Comparison of ENCODE assay signal across 10 cellular contexts in genomic region chr19:57465680-57466381, GRCh38. TPM values are rescaled to one million over a fixed set of nuclear protein-coding genes. Genes with fewer than 3 reads are reported as not detected.
DNase-seq lines count a peak whose midpoint lies in the region; ATAC-seq and TF ChIP-seq lines count a peak whose summit lies in the region.
"Had no signal": no experiment of that assay in that cellular context is flagged by ENCODE, and none has a peak within 500 bp of the region (broad histone marks: within the 10 kb centered on the region; RNA-seq: fewer than 3 reads in every experiment).

No MANE protein-coding gene starts in this region.

- no peak for TF ChIP-seq POLR2A in esophagus muscularis mucosa (IDR thresholded peaks at IDR 0.05; ENCODE audit: low read depth)

- H3K27ac ChIP-seq in esophagus muscularis mucosa (replicated peaks in 1 of 4): no peak overlapping the region

- peak; percentile 77 for DNase-seq in ELR (ENCODE audit: low read depth)
- peak; percentile 41 for DNase-seq in LHCN-M2 (ENCODE audit: low read depth)
- DNase-seq in activated CD4-positive, alpha-beta T cell treated with anti-CD3 and anti-CD28 coated beads, Interleukin-2, amount 10 ng/mL, durations not matched to agents 24 days and 14 days: peak; percentile 80
- no peak for DNase-seq in left colon
- no peak for DNase-seq in nephron progenitor cell
- no peak for DNase-seq in esophagus muscularis mucosa (ENCODE audit: extremely low spot score)
- no peak for DNase-seq in GM19238 (ENCODE audit: insufficient read length, low spot score)
- DNase-seq: activated B cell treated with CpG ODN at 0.5 μM for 24 hours; naive thymus-derived CD8-positive, alpha-beta T cell had no signal

- intact Hi-C loops in activated CD4-positive, alpha-beta T cell treated with anti-CD3 and anti-CD28 coated beads, Interleukin-2, amount 10 ng/mL, durations not matched to agents 24 days and 14 days (cut with micrococcal nuclease): no loop called here
- intact Hi-C loops in left colon (cut with DNase I, micrococcal nuclease): no loop called here
- intact Hi-C loops in esophagus muscularis mucosa (cut with DNase I): no loop called here

- H3K36me3 ChIP-seq in esophagus muscularis mucosa: peaks cover 4 to 32% (median 18%) of the 10 kb centered on the region in 4 donors

- no peak for TF ChIP-seq CTCF in nephron progenitor cell (IDR thresholded peaks at IDR 0.05)
- no peak for TF ChIP-seq CTCF in esophagus muscularis mucosa (IDR thresholded peaks at IDR 0.05)

- H3K27me3 Mint-ChIP-seq in activated CD4-positive, alpha-beta T cell treated with anti-CD3 and anti-CD28 coated beads, Interleukin-2, amount 10 ng/mL, durations not matched to agents 24 days and 14 days: no peaks in the 10 kb centered on the region
- peaks cover 4% of the 10 kb centered on the region for H3K27me3 Mint-ChIP-seq in nephron progenitor cell (ENCODE audit: low read depth, poor library complexity)
- H3K27me3 Mint-ChIP-seq: activated B cell treated with CpG ODN at 0.5 μM for 24 hours; naive thymus-derived CD8-positive, alpha-beta T cell had no signal

- no peak overlapping the region for H3K27ac Mint-ChIP-seq in activated CD4-positive, alpha-beta T cell treated with anti-CD3 and anti-CD28 coated beads, Interleukin-2, amount 10 ng/mL, durations not matched to agents 24 days and 14 days
- no peak overlapping the region for H3K27ac Mint-ChIP-seq in nephron progenitor cell
- H3K27ac Mint-ChIP-seq: activated B cell treated with CpG ODN at 0.5 μM for 24 hours; naive thymus-derived CD8-positive, alpha-beta T cell had no signal

- H3K36me3 Mint-ChIP-seq in activated CD4-positive, alpha-beta T cell treated with anti-CD3 and anti-CD28 coated beads, Interleukin-2, amount 10 ng/mL, durations not matched to agents 24 days and 14 days (ENCODE audit: low read depth): peaks cover 3% of the 10 kb centered on the region
- H3K36me3 Mint-ChIP-seq in nephron progenitor cell (ENCODE audit: low read depth): peaks cover 83% of the 10 kb centered on the region

- 83% methylated on average over 5 of the region's 5 CpGs for WGBS in esophagus muscularis mucosa

- peak; percentile 77 for ATAC-seq in left colon
- ATAC-seq in HG03159 (IDR thresholded peaks at IDR 0.05; ENCODE audit: unreplicated experiment): no peak

- peaks cover 2 to 99% (median 84%) of the 10 kb centered on the region in 4 donors for H3K9me3 ChIP-seq in esophagus muscularis mucosa

- H3K4me3 Mint-ChIP-seq in activated CD4-positive, alpha-beta T cell treated with anti-CD3 and anti-CD28 coated beads, Interleukin-2, amount 10 ng/mL, durations not matched to agents 24 days and 14 days: no peak overlapping the region
- H3K4me3 Mint-ChIP-seq in nephron progenitor cell: no peak overlapping the region
- H3K4me3 Mint-ChIP-seq: activated B cell treated with CpG ODN at 0.5 μM for 24 hours; naive thymus-derived CD8-positive, alpha-beta T cell had no signal

- no peak overlapping the region for H3K4me3 ChIP-seq in esophagus muscularis mucosa

- H3K9me3 Mint-ChIP-seq in activated CD4-positive, alpha-beta T cell treated with anti-CD3 and anti-CD28 coated beads, Interleukin-2, amount 10 ng/mL, durations not matched to agents 24 days and 14 days: peaks cover 12% of the 10 kb centered on the region
- H3K9me3 Mint-ChIP-seq in nephron progenitor cell: peaks cover 90% of the 10 kb centered on the region

- no peaks in the 10 kb centered on the region for H3K4me1 Mint-ChIP-seq in activated CD4-positive, alpha-beta T cell treated with anti-CD3 and anti-CD28 coated beads, Interleukin-2, amount 10 ng/mL, durations not matched to agents 24 days and 14 days
- no peaks in the 10 kb centered on the region for H3K4me1 Mint-ChIP-seq in nephron progenitor cell
- H3K4me1 Mint-ChIP-seq: activated B cell treated with CpG ODN at 0.5 μM for 24 hours; naive thymus-derived CD8-positive, alpha-beta T cell had no signal

- no peak for TF ChIP-seq EP300 in esophagus muscularis mucosa (IDR thresholded peaks at IDR 0.05)

- no peaks in the 10 kb centered on the region for H3K27me3 ChIP-seq in esophagus muscularis mucosa

- no peaks in the 10 kb centered on the region for H3K4me1 ChIP-seq in esophagus muscularis mucosa

RNA-seq across cellular contexts. Expression of gene VN1R1, which starts 8.9 kb away (rescaled TPM):
- total RNA-seq in LHCN-M2 (2014; rRNA removed) (0.13 and 0.98 TPM in 2 replicates), left colon (under 1 TPM; 0.37 to 0.50 TPM), esophagus muscularis mucosa (1 to 10 TPM in 3 of 4 donors, under 1 TPM in 1; 0.65 to 1.8 (median 1.3) TPM)
- 0.22 TPM for polyA plus RNA-seq in LHCN-M2 (2012)
- total RNA-seq in activated CD4-positive, alpha-beta T cell treated with anti-CD3 and anti-CD28 coated beads, Interleukin-2, amount 10 ng/mL, durations not matched to agents 24 days and 14 days: not detected in 2 replicates

RNA-seq across cellular contexts. Expression of gene ZNF772, which starts 11.5 kb away (rescaled TPM):
- total RNA-seq in LHCN-M2 (2014; rRNA removed) (11.1 and 17.9 TPM in 2 replicates), left colon (1 to 10 TPM; 3.2 to 3.8 TPM), esophagus muscularis mucosa (10 to 100 TPM in 1 of 4 donors, 1 to 10 TPM in 3; 7.1 to 11.5 (median 9.0) TPM)
- polyA plus RNA-seq in LHCN-M2 (2012): 3.0 TPM
- 2.5 and 2.8 TPM in 2 replicates for total RNA-seq in activated CD4-positive, alpha-beta T cell treated with anti-CD3 and anti-CD28 coated beads, Interleukin-2, amount 10 ng/mL, durations not matched to agents 24 days and 14 days

RNA-seq across cellular contexts. Expression of gene ZNF419, which starts 21.7 kb away (rescaled TPM):
- total RNA-seq in LHCN-M2 (2014; rRNA removed): 9.2 and 26.0 TPM in 2 replicates
- 4.4 TPM for polyA plus RNA-seq in LHCN-M2 (2012)
- 4.6 and 4.9 TPM in 2 replicates for total RNA-seq in activated CD4-positive, alpha-beta T cell treated with anti-CD3 and anti-CD28 coated beads, Interleukin-2, amount 10 ng/mL, durations not matched to agents 24 days and 14 days
- 1 to 10 TPM; 3.2 to 4.0 TPM for total RNA-seq in left colon
- 10 to 100 TPM in 2 of 4 donors, 1 to 10 TPM in 2; 9.3 to 17.8 (median 12.4) TPM for total RNA-seq in esophagus muscularis mucosa

RNA-seq across cellular contexts. Expression of gene ZNF749, which starts 30.7 kb away (rescaled TPM):
- total RNA-seq in LHCN-M2 (2014; rRNA removed): 8.8 TPM in 2 replicates
- 7.4 TPM for polyA plus RNA-seq in LHCN-M2 (2012)
- 22.5 and 26.5 TPM in 2 replicates for total RNA-seq in activated CD4-positive, alpha-beta T cell treated with anti-CD3 and anti-CD28 coated beads, Interleukin-2, amount 10 ng/mL, durations not matched to agents 24 days and 14 days
- total RNA-seq in left colon: 1 to 10 TPM; 7.3 to 8.3 TPM
- total RNA-seq in esophagus muscularis mucosa: 1 to 10 TPM; 2.5 to 6.4 (median 4.6) TPM

RNA-seq across cellular contexts. Expression of gene ZNF773, which starts 33.9 kb away (rescaled TPM):
- total RNA-seq in LHCN-M2 (2014; rRNA removed): 6.3 and 11.3 TPM in 2 replicates
- 3.6 TPM for polyA plus RNA-seq in LHCN-M2 (2012)
- 4.9 and 5.1 TPM in 2 replicates for total RNA-seq in activated CD4-positive, alpha-beta T cell treated with anti-CD3 and anti-CD28 coated beads, Interleukin-2, amount 10 ng/mL, durations not matched to agents 24 days and 14 days
- 1 to 10 TPM; 2.6 to 5.0 TPM for total RNA-seq in left colon
- 10 to 100 TPM in 3 of 4 donors, 1 to 10 TPM in 1; 7.1 to 18.9 (median 16.6) TPM for total RNA-seq in esophagus muscularis mucosa

Comparison
In these comparisons a context has a peak if more than half of its experiments do, and no peak if none do; other contexts are left out.
1. DNase-seq: peak in ELR (single experiment), LHCN-M2 (single experiment) and activated CD4-positive, alpha-beta T cell treated with anti-CD3 and anti-CD28 coated beads, Interleukin-2, amount 10 ng/mL, durations not matched to agents 24 days and 14 days (single experiment); none in left colon (0 of 2), nephron progenitor cell (single experiment), esophagus muscularis mucosa (single experiment) and GM19238 (single experiment).